In the genomic region with DNA sequence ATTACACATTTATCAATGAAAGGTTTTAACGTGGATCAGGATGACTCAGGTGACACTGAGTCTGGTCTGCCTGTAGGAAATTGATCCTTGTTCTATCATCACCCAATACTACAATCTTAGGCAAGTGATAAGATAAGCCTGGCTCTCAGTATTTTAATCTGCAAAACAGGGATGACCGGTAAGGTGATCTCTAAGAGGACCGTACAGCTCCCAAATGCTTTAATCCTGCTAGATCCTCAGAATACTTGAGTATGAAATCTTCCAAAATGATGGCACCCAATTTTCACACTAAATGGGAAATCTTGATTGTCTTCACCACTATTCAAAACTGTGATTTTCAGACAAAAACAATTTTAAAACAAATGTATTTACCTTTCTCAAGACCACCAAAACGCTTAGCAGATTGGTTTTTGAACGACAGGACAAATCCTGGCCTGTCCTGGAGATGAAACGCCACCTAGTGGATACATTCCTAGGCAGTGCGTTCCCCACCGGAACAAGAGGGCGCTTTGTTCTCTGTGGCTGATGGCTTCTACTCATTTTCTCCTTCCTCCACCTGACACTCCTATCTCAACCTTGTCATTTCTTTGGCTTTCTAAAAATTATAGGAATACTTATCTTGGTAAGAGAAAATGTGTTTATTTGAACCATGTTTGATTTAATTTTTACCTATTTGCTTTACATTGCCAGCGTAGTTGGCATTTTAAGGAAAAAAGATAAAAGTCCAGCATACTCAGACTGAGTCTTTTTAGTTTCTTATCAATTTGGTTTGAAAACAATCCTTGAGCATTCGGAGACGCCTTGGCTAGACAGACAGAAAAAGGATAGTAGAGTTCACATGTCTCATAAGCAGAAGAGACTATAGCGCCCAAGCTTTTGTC, we compare ENCODE assay signal across 8 cellular contexts. TPM values are rescaled to one million over a fixed set of nuclear protein-coding genes. Genes with fewer than 3 reads are reported as not detected.
DNase-seq lines count a peak whose midpoint lies in the region; ATAC-seq and TF ChIP-seq lines count a peak whose summit lies in the region.

No MANE protein-coding gene starts in this region.

- H3K4me3 ChIP-seq in choroid plexus epithelial cell (ENCODE audit: low read depth, low read length) = no peak overlapping the region

- TF ChIP-seq CTCF in choroid plexus epithelial cell (conservative IDR thresholded peaks at IDR 0.05; ENCODE audit: low read depth, low read length) = peak; percentile 100

- ATAC-seq in HG02763 (IDR thresholded peaks at IDR 0.05; ENCODE audit: unreplicated experiment) = peak; percentile 73
- ATAC-seq in left lobe of liver = peak; percentile 97

- DNase-seq in SIG-M5 treated with dmso at 0.1 percent for 504 hours (lab: John Stamatoyannopoulos, UW; ENCODE audit: unreplicated experiment) = peak; percentile 66
- DNase-seq in SIG-M5 (lab: John Stamatoyannopoulos, UW) = no peak
- peak; percentile 43 for DNase-seq in NCI-H2029 treated with DMSO at 0.1 percent for 48 hours (lab: John Stamatoyannopoulos, UW)
- DNase-seq in activated CD4-positive, CD25-positive, alpha-beta regulatory T cell treated with anti-CD3 and anti-CD28 coated beads, Interleukin-2, amount 50 U/mL, for 72 hours = peak; percentile 31
- DNase-seq in choroid plexus epithelial cell (ENCODE audit: low read depth) = peak; percentile 84
- DNase-seq in left lobe of liver (ENCODE audit: low spot score) = peak; percentile 54
- DNase-seq in stimulated activated CD4-positive, alpha-beta T cell treated with anti-CD3 and anti-CD28 coated beads, TNF-alpha, amount 100 ng/mL, for 4 hours (ENCODE audit: low read depth in 3 of 3) = peak in 2 of 3 experiments; percentile 2 to 16

RNA-seq across cellular contexts. Expression of gene VCAN, which starts 41.2 kb away (rescaled TPM):
- total RNA-seq in left lobe of liver = 2.3 TPM
